ENCODE assay signal across 26 cellular contexts in the genomic region with DNA sequence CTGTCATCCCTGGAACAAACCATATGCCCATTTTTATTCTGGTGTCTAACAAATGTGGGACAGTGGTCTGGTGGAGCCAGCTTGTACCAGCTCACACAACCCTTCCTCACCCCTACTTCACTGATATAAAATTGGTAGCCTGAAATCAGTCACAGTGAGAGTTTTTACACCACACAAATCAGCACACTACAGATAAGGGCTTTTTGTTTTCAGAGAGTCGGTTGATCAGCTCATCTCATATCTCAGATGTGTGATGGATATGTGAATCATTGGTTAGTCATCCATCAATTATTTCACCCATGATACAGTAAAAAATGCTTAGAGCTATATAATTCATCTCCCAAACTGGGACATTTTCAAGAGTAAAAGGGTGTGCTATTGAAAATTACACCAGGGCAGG.
"Had no signal": no experiment of that assay in that cellular context is flagged by ENCODE, and none has a peak within 500 bp of the region (broad histone marks: within the 10 kb centered on the region; RNA-seq: fewer than 3 reads in every experiment).

No MANE protein-coding gene starts in this region.

- H3K36me3 ChIP-seq: adrenal gland, heart left ventricle, right atrium auricular region, uterus had no signal

- H3K27ac ChIP-seq: adrenal gland, body of pancreas, coronary artery, dorsolateral prefrontal cortex, heart left ventricle, right atrium auricular region, uterus had no signal

- DNase-seq: activated CD4-positive, alpha-beta T cell treated with anti-CD3 and anti-CD28 coated beads, Interleukin-2, amount 10 ng/mL, durations not matched to agents 7 days and 5 days; activated CD4-positive, CD25-positive, alpha-beta regulatory T cell treated with anti-CD3 and anti-CD28 coated beads, Interleukin-2, amount 50 U/mL, for 72 hours; activated effector memory CD4-positive, alpha-beta T cell treated with anti-CD3 and anti-CD28 coated beads, Interleukin-2, amount 50 U/mL, for 16 hours; activated naive CD4-positive, alpha-beta T cell treated with anti-CD3 and anti-CD28 coated beads for 36 hours; activated naive CD8-positive, alpha-beta T cell treated with anti-CD3 and anti-CD28 coated beads for 36 hours; activated T-cell treated with anti-CD3 and anti-CD28 coated beads for 4 hours; adrenal gland; aorta; body of pancreas; dorsolateral prefrontal cortex; effector memory CD4-positive, alpha-beta T cell; heart left ventricle; hypothalamus; midbrain; naive thymus-derived CD8-positive, alpha-beta T cell; stimulated activated CD4-positive, alpha-beta T cell treated with anti-CD3 and anti-CD28 coated beads, Interleukin-1b, Interleukin-23, amount 100 ng/mL, for 48 hours; stimulated activated CD4-positive, alpha-beta T cell treated with anti-CD3 and anti-CD28 coated beads, Interleukin-4, amount 100 ng/mL, for 4 hours; stimulated activated CD8-positive, alpha-beta memory T cell treated with anti-CD3 and anti-CD28 coated beads, Interleukin-4, amount 100 ng/mL, for 48 hours; stimulated activated naive CD8-positive, alpha-beta T cell treated with anti-CD3 and anti-CD28 coated beads, Interleukin-15, amount 100 ng/mL, for 72 hours; substantia nigra; T-helper 2 cell; uterus had no signal

- ATAC-seq: body of pancreas; heart left ventricle; naive thymus-derived CD8-positive, alpha-beta T cell; stimulated activated memory B cell treated with anti-CD40 and anti-IgM and Interleukin-4, amounts not matched to agents 10 μg/mL and 1 μg/mL and 100 μg/mL, for 72 hours; stimulated activated naive CD8-positive, alpha-beta T cell treated with anti-CD3 and anti-CD28 coated beads, Interleukin-15, amount 100 ng/mL, for 72 hours had no signal

- H3K9me3 ChIP-seq: adrenal gland, body of pancreas, heart left ventricle, right atrium auricular region, uterus had no signal

- H3K4me1 ChIP-seq: adrenal gland, body of pancreas, right atrium auricular region, uterus had no signal

- H3K4me2 ChIP-seq: smooth muscle cell had no signal

- H3K4me3 ChIP-seq: adrenal gland, body of pancreas, coronary artery, dorsolateral prefrontal cortex, heart left ventricle, right atrium auricular region, smooth muscle cell, uterus had no signal

- H3K27me3 ChIP-seq: adrenal gland, body of pancreas, dorsolateral prefrontal cortex, heart left ventricle, right atrium auricular region, uterus had no signal
